Comparison of ENCODE assay signal across 1 cellular context in the genomic region with DNA sequence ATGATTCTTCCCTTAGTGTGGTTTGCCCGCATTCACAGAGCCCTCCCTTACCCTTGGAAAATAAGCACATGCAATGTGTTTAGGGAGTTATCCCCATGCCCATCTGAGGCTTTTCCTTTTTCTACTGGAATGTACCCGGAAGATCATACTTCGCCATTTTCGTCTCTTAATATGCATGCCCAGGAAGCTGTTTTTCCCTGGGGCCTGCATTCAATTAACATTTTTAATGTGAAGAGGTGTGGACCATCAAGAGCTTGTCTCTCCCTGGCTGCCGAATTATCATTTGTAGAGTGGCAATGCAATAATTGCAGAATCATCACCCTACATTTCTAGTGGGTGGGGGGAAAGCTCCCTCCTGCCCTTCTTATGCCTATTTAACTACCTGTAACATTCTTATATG.
TF ChIP-seq lines count a peak whose summit lies in the region.

No MANE protein-coding gene starts in this region.

TF ChIP-seq in GM23338, 12 proteins besides CTCF, POLR2A, EP300 and RAD21 (continued from another document):
- TF ChIP-seq NANOG (IDR thresholded peaks at IDR 0.05; ENCODE audit: borderline replicate concordance) = no peak
- TF ChIP-seq ZNF114 (CRISPR knock-in tag; IDR thresholded peaks at IDR 0.05) = no peak
TF ChIP-seq in GM23338: peak in this region for 0.
